ENCODE assay signal across 23 cellular contexts in genomic region chr3:123759311-123759710, GRCh38.
DNase-seq lines count a peak whose midpoint lies in the region; ATAC-seq and TF ChIP-seq lines count a peak whose summit lies in the region.
"Had no signal": no experiment of that assay in that cellular context is flagged by ENCODE, and none has a peak within 500 bp of the region (broad histone marks: within the 10 kb centered on the region; RNA-seq: fewer than 3 reads in every experiment).

No MANE protein-coding gene starts in this region.

- no peak overlapping the region for H3K4me3 ChIP-seq in thoracic aorta
- H3K4me3 ChIP-seq in upper lobe of right lung = no peak overlapping the region
- H3K4me3 ChIP-seq: dorsolateral prefrontal cortex, K562, Peyer's patch, transverse colon had no signal

- no peak for TF ChIP-seq CTCF in thoracic aorta (IDR thresholded peaks at IDR 0.05)
- no peak for TF ChIP-seq CTCF in upper lobe of right lung (IDR thresholded peaks at IDR 0.05)

- no peaks in the 10 kb centered on the region for H3K9me3 ChIP-seq in thoracic aorta
- no peaks in the 10 kb centered on the region for H3K9me3 ChIP-seq in upper lobe of right lung
- H3K9me3 ChIP-seq: Peyer's patch, transverse colon had no signal

- intact Hi-C loops in upper lobe of right lung (cut with DNase I) = no loop called here

- no peaks in the 10 kb centered on the region for H3K27me3 ChIP-seq in thoracic aorta (replicated peaks; ENCODE audit: insufficient read depth)
- no peaks in the 10 kb centered on the region for H3K27me3 ChIP-seq in upper lobe of right lung
- H3K27me3 ChIP-seq: dorsolateral prefrontal cortex, Peyer's patch, transverse colon had no signal

- ATAC-seq in thoracic aorta (ENCODE audit: insufficient number of reproducible peaks, low FRiP score, low read depth) = no peak
- no peak for ATAC-seq in upper lobe of right lung
- ATAC-seq in GM21786 (IDR thresholded peaks at IDR 0.05; ENCODE audit: unreplicated experiment) = no peak
- ATAC-seq: activated CD8-positive, alpha-beta T cell treated with anti-CD3 and anti-CD28 coated beads for 36 hours; K562; natural killer cell treated with Interleukin-12 subunit alpha and Interleukin-12 subunit beta and Interleukin-15 and Interleukin-18, amount 100 ng/mL, for 72 hours had no signal

- H3K4me1 ChIP-seq in thoracic aorta (ENCODE audit: control insufficient read depth in 1 of 2, low read depth in 2 of 2) (peaks cover 40 to 68% of the 10 kb centered on the region in 2 donors), upper lobe of right lung (peaks cover 30% of the 10 kb centered on the region)

- peak; percentile 62 for DNase-seq in EL
- peak; percentile 11 for DNase-seq in NCI-H69 (lab: John Stamatoyannopoulos, UW)
- peak; percentile 42 for DNase-seq in fibroblast of peridontal ligament (ENCODE audit: extremely low read depth)
- DNase-seq in thoracic aorta (ENCODE audit: low spot score) = no peak
- DNase-seq in upper lobe of right lung = no peak
- no peak for DNase-seq in stimulated activated CD4-positive, alpha-beta T cell treated with anti-CD3 and anti-CD28 coated beads, Interleukin-12 subunit alpha, Interleukin-12 subunit beta, amount 100 ng/mL, for 4 hours
- DNase-seq: activated CD4-positive, CD25-positive, alpha-beta regulatory T cell; activated CD8-positive, alpha-beta T cell treated with anti-CD3 and anti-CD28 coated beads for 36 hours; activated gamma-delta T cell treated with Interleukin-2 at 50 U/mL for 16 hours; C1 segment of cervical spinal cord; Calu3; caudate nucleus; dorsolateral prefrontal cortex; NCI-H187; NCI-H226; NK-92 treated with Interleukin-12 subunit alpha and Interleukin-12 subunit beta, amount 100 ng/mL, for 24 hours; Peyer's patch; stimulated activated naive CD4-positive, alpha-beta T cell; T-helper 9 cell; transverse colon had no signal

- H3K27ac ChIP-seq in thoracic aorta = peak overlapping the region; percentile 61 to 80
- no peak overlapping the region for H3K27ac ChIP-seq in upper lobe of right lung
- H3K27ac ChIP-seq: Peyer's patch, transverse colon had no signal

- H3K36me3 ChIP-seq in thoracic aorta (no peaks in the 10 kb centered on the region), upper lobe of right lung (no peaks in the 10 kb centered on the region)
- H3K36me3 ChIP-seq: Peyer's patch, transverse colon had no signal

Comparison
In these comparisons a context has a peak if more than half of its experiments do, and no peak if none do; other contexts are left out.
1. DNase-seq: peak in EL (single experiment), NCI-H69 (single experiment) and fibroblast of peridontal ligament (single experiment); none in thoracic aorta (single experiment), upper lobe of right lung (single experiment) and stimulated activated CD4-positive, alpha-beta T cell treated with anti-CD3 and anti-CD28 coated beads, Interleukin-12 subunit alpha, Interleukin-12 subunit beta, amount 100 ng/mL, for 4 hours (single experiment).